In genomic region chr7:143245123-143245522, GRCh38 we compare ENCODE assay signal across 14 cellular contexts. TPM values are rescaled to one million over a fixed set of nuclear protein-coding genes. Genes with fewer than 3 reads are reported as not detected.
A peak's percentile ranks its signal among the peaks of the same experiment; 100 is the strongest.
DNase-seq lines count a peak whose midpoint lies in the region; ATAC-seq and TF ChIP-seq lines count a peak whose summit lies in the region.
"Had no signal": no experiment of that assay in that cellular context is flagged by ENCODE, and none has a peak within 500 bp of the region (broad histone marks: within the 10 kb centered on the region; RNA-seq: fewer than 3 reads in every experiment).

No MANE protein-coding gene starts in this region.

- no peaks in the 10 kb centered on the region for H3K27me3 ChIP-seq in thyroid gland
- H3K27me3 ChIP-seq: SJCRH30, stomach had no signal

- TF ChIP-seq POLR2A in thyroid gland (IDR thresholded peaks at IDR 0.05), result no peak

- WGBS in thyroid gland, 2 donors, result 63 to 74% methylated on average over 3 of the region's 3 CpGs

- intact Hi-C loops in activated T-helper 1 cell treated with anti-CD3 and anti-CD28 coated beads, Interleukin-12 subunit alpha, Interleukin-12 subunit beta, Interleukin-2, Interleukin-4 antibody, amounts not matched to agents 30 ng/mL and 10 ng/mL and 1 ng/mL, durations not matched to agents 14 hours and 24 hours and 36 hours (cut with micrococcal nuclease), result loop anchor here (1.0 to 2.0 kb wide), 4 partner anchors 14 to 436 kb away; partner anchors contain the start of gene CASP2
- intact Hi-C loops in thyroid gland (cut with DNase I), result no loop called here

- H3K9me3 Mint-ChIP-seq in HFFc6, result no peaks in the 10 kb centered on the region
- peaks cover 18% of the 10 kb centered on the region for H3K9me3 Mint-ChIP-seq in activated T-helper 1 cell treated with anti-CD3 and anti-CD28 coated beads, Interleukin-12 subunit alpha, Interleukin-12 subunit beta, Interleukin-2, Interleukin-4 antibody, amounts not matched to agents 30 ng/mL and 10 ng/mL and 1 ng/mL, durations not matched to agents 14 hours and 24 hours and 36 hours

- no peak overlapping the region for H3K4me3 ChIP-seq in foreskin fibroblast (ENCODE audit: low read depth in 1 of 2, low read length in 2 of 2)
- no peak overlapping the region for H3K4me3 ChIP-seq in thyroid gland (replicated peaks in 1 of 3)
- H3K4me3 ChIP-seq: SJCRH30, stomach had no signal

- peaks cover 0 to 3% of the 10 kb centered on the region in 2 donors for H3K4me1 ChIP-seq in thyroid gland
- H3K4me1 ChIP-seq: SJCRH30 had no signal

- H3K27ac Mint-ChIP-seq in HFFc6, result no peak overlapping the region
- peak overlapping the region; percentile 91 for H3K27ac Mint-ChIP-seq in activated T-helper 1 cell treated with anti-CD3 and anti-CD28 coated beads, Interleukin-12 subunit alpha, Interleukin-12 subunit beta, Interleukin-2, Interleukin-4 antibody, amounts not matched to agents 30 ng/mL and 10 ng/mL and 1 ng/mL, durations not matched to agents 14 hours and 24 hours and 36 hours

- no peaks in the 10 kb centered on the region for H3K36me3 Mint-ChIP-seq in HFFc6 (ENCODE audit: low read depth)
- H3K36me3 Mint-ChIP-seq in activated T-helper 1 cell treated with anti-CD3 and anti-CD28 coated beads, Interleukin-12 subunit alpha, Interleukin-12 subunit beta, Interleukin-2, Interleukin-4 antibody, amounts not matched to agents 30 ng/mL and 10 ng/mL and 1 ng/mL, durations not matched to agents 14 hours and 24 hours and 36 hours (ENCODE audit: low read depth), result peaks cover 22% of the 10 kb centered on the region

- no peaks in the 10 kb centered on the region for H3K36me3 ChIP-seq in thyroid gland
- H3K36me3 ChIP-seq: SJCRH30, stomach had no signal

- DNase-seq in HFFc6 (peak; percentile 57), foreskin fibroblast (peak; percentile 47 to 77), NCI-H146 treated with DMSO at 0.1 percent for 48 hours (lab: John Stamatoyannopoulos, UW; ENCODE audit: unreplicated experiment) (no peak), thyroid gland (no peak), GM20000 (ENCODE audit: low spot score) (no peak)
- DNase-seq in activated T-helper 1 cell treated with anti-CD3 and anti-CD28 coated beads, Interleukin-12 subunit alpha, Interleukin-12 subunit beta, Interleukin-2, Interleukin-4 antibody, amounts not matched to agents 30 ng/mL and 10 ng/mL and 1 ng/mL, durations not matched to agents 14 hours and 24 hours and 36 hours (ENCODE audit: low spot score), result no peak
- DNase-seq: NCI-H2029 treated with DMSO at 0.1 percent for 48 hours; SJCRH30; stimulated activated CD4-positive, alpha-beta T cell treated with anti-CD3 and anti-CD28 coated beads, Interleukin-15, amount 100 ng/mL, for 24 hours; stomach had no signal

- H3K27ac ChIP-seq in C4-2B (peak overlapping the region; percentile 30; the same call in 1 of the 2 replicates), thyroid gland (no peak overlapping the region)
- H3K27ac ChIP-seq: SJCRH30, stomach had no signal

- TF ChIP-seq CTCF in C4-2B (conservative IDR thresholded peaks at IDR 0.05), result no peak
- TF ChIP-seq CTCF in HFFc6 (IDR thresholded peaks at IDR 0.05), result no peak
- no peak for TF ChIP-seq CTCF in foreskin fibroblast (IDR thresholded peaks at IDR 0.05; ENCODE audit: low read depth, low read length)
- no peak for TF ChIP-seq CTCF in thyroid gland (IDR thresholded peaks at IDR 0.05)
- no peak for TF ChIP-seq CTCF in GM20000 (IDR thresholded peaks at IDR 0.05; ENCODE audit: extremely low read depth, missing control alignments)

- ATAC-seq in GM18861 (IDR thresholded peaks at IDR 0.05; ENCODE audit: unreplicated experiment), result no peak

- H3K9me3 ChIP-seq in thyroid gland, result no peaks in the 10 kb centered on the region
- H3K9me3 ChIP-seq: SJCRH30, stomach had no signal

- H3K27me3 Mint-ChIP-seq in HFFc6 (ENCODE audit: insufficient read depth), result peaks cover 17% of the 10 kb centered on the region
- no peaks in the 10 kb centered on the region for H3K27me3 Mint-ChIP-seq in activated T-helper 1 cell treated with anti-CD3 and anti-CD28 coated beads, Interleukin-12 subunit alpha, Interleukin-12 subunit beta, Interleukin-2, Interleukin-4 antibody, amounts not matched to agents 30 ng/mL and 10 ng/mL and 1 ng/mL, durations not matched to agents 14 hours and 24 hours and 36 hours (ENCODE audit: insufficient read depth)

- H3K4me1 Mint-ChIP-seq in HFFc6 (ENCODE audit: low read depth), result peaks cover 32% of the 10 kb centered on the region
- H3K4me1 Mint-ChIP-seq in activated T-helper 1 cell treated with anti-CD3 and anti-CD28 coated beads, Interleukin-12 subunit alpha, Interleukin-12 subunit beta, Interleukin-2, Interleukin-4 antibody, amounts not matched to agents 30 ng/mL and 10 ng/mL and 1 ng/mL, durations not matched to agents 14 hours and 24 hours and 36 hours (ENCODE audit: low read depth), result peaks cover 89% of the 10 kb centered on the region

- no peak overlapping the region for H3K4me3 Mint-ChIP-seq in HFFc6
- H3K4me3 Mint-ChIP-seq in activated T-helper 1 cell treated with anti-CD3 and anti-CD28 coated beads, Interleukin-12 subunit alpha, Interleukin-12 subunit beta, Interleukin-2, Interleukin-4 antibody, amounts not matched to agents 30 ng/mL and 10 ng/mL and 1 ng/mL, durations not matched to agents 14 hours and 24 hours and 36 hours, result peak overlapping the region; percentile 37

RNA-seq across cellular contexts. Expression of gene GSTK1, which starts 18.1 kb away (rescaled TPM):
- total RNA-seq in HFFc6 (2021; fragmentation: NEBNext Ultra II Directional; extraction: Animal tissue kit (Norgen Biotek cat#: 25700)), result 100 to 1,000 TPM in 2 of 6 experiments, 10 to 100 TPM in 4; 85.6 to 102 (median 89.4) TPM
- total RNA-seq in activated T-helper 1 cell treated with anti-CD3 and anti-CD28 coated beads, Interleukin-12 subunit alpha, Interleukin-12 subunit beta, Interleukin-2, Interleukin-4 antibody, amounts not matched to agents 30 ng/mL and 10 ng/mL and 1 ng/mL, durations not matched to agents 14 hours and 24 hours and 36 hours, result 134 and 135 TPM in 2 replicates
- 100 to 1,000 TPM; 147 to 319 (median 220) TPM for total RNA-seq in thyroid gland

RNA-seq across cellular contexts. Expression of gene TAS2R40, which starts 23.3 kb away (rescaled TPM):
- total RNA-seq in HFFc6 (2021; fragmentation: NEBNext Ultra II Directional; extraction: Animal tissue kit (Norgen Biotek cat#: 25700)), result not detected
- not detected in 2 replicates for total RNA-seq in activated T-helper 1 cell treated with anti-CD3 and anti-CD28 coated beads, Interleukin-12 subunit alpha, Interleukin-12 subunit beta, Interleukin-2, Interleukin-4 antibody, amounts not matched to agents 30 ng/mL and 10 ng/mL and 1 ng/mL, durations not matched to agents 14 hours and 24 hours and 36 hours
- not detected for total RNA-seq in thyroid gland
- total RNA-seq: Daoy, myocyte, SJCRH30, stomach had no signal

RNA-seq across cellular contexts. Expression of gene TMEM139, which starts 39.6 kb away (rescaled TPM):
- under 1 TPM in 1 of 6 experiments, not detected in 5; 0.25 TPM for total RNA-seq in HFFc6 (2021; fragmentation: NEBNext Ultra II Directional; extraction: Animal tissue kit (Norgen Biotek cat#: 25700))
- 0.73 TPM in 1 of 2 replicates, not detected in the other for total RNA-seq in activated T-helper 1 cell treated with anti-CD3 and anti-CD28 coated beads, Interleukin-12 subunit alpha, Interleukin-12 subunit beta, Interleukin-2, Interleukin-4 antibody, amounts not matched to agents 30 ng/mL and 10 ng/mL and 1 ng/mL, durations not matched to agents 14 hours and 24 hours and 36 hours
- total RNA-seq in thyroid gland, result 10 to 100 TPM in 2 of 4 donors, 1 to 10 TPM in 2; 6.6 to 50.2 (median 19.6) TPM
- total RNA-seq: Daoy had no signal

RNA-seq across cellular contexts. Expression of gene CASP2, which starts 43.0 kb away (rescaled TPM):
- total RNA-seq in HFFc6 (2021; fragmentation: NEBNext Ultra II Directional; extraction: Animal tissue kit (Norgen Biotek cat#: 25700)), result 10 to 100 TPM; 22.4 to 29.6 (median 25.0) TPM
- 107 and 110 TPM in 2 replicates for total RNA-seq in activated T-helper 1 cell treated with anti-CD3 and anti-CD28 coated beads, Interleukin-12 subunit alpha, Interleukin-12 subunit beta, Interleukin-2, Interleukin-4 antibody, amounts not matched to agents 30 ng/mL and 10 ng/mL and 1 ng/mL, durations not matched to agents 14 hours and 24 hours and 36 hours
- total RNA-seq in thyroid gland, result 10 to 100 TPM; 13.0 to 21.7 (median 17.5) TPM

Comparison
In these comparisons a context has a peak if more than half of its experiments do, and no peak if none do; other contexts are left out.
1. DNase-seq: peak in HFFc6 (single experiment) and foreskin fibroblast (2 of 2); none in activated T-helper 1 cell treated with anti-CD3 and anti-CD28 coated beads, Interleukin-12 subunit alpha, Interleukin-12 subunit beta, Interleukin-2, Interleukin-4 antibody, amounts not matched to agents 30 ng/mL and 10 ng/mL and 1 ng/mL, durations not matched to agents 14 hours and 24 hours and 36 hours (single experiment), NCI-H146 treated with DMSO at 0.1 percent for 48 hours (single experiment), thyroid gland (0 of 2) and GM20000 (single experiment).